In genomic region chr6:28838634-28839442, GRCh38 we compare ENCODE assay signal across 8 cellular contexts.
DNase-seq lines count a peak whose midpoint lies in the region; ATAC-seq and TF ChIP-seq lines count a peak whose summit lies in the region.

No MANE protein-coding gene starts in this region.

- TF ChIP-seq CTCF in chondrocyte (IDR thresholded peaks at IDR 0.05): peak; percentile 90

- H3K4me3 Mint-ChIP-seq in chondrocyte (ENCODE audit: unreplicated experiment): peak overlapping the region; percentile 95

- H3K27me3 Mint-ChIP-seq in chondrocyte (ENCODE audit: low read depth): peaks cover 15% of the 10 kb centered on the region

- H3K27ac Mint-ChIP-seq in chondrocyte (ENCODE audit: unreplicated experiment): peak overlapping the region; percentile 94

- H3K4me1 Mint-ChIP-seq in chondrocyte (ENCODE audit: low read depth): peaks cover 13% of the 10 kb centered on the region

- peak; percentile 67 for ATAC-seq in GM18909 (IDR thresholded peaks at IDR 0.05; ENCODE audit: poor library complexity, unreplicated experiment)
- peak; percentile 39 for ATAC-seq in HG03378 (IDR thresholded peaks at IDR 0.05; ENCODE audit: unreplicated experiment)

- H3K36me3 Mint-ChIP-seq in chondrocyte (ENCODE audit: low read depth): no peaks in the 10 kb centered on the region

- DNase-seq in AG08396 (ENCODE audit: low spot score) (peak; percentile 84), NCI-H510A treated with DMSO at 0.1 percent for 48 hours (lab: John Stamatoyannopoulos, UW) (peak; percentile 72), chondrocyte (ENCODE audit: low spot score) (no peak), kidney tubule cell (ENCODE audit: low spot score) (peak; percentile 88)
- DNase-seq in activated CD4-positive, alpha-beta T cell treated with anti-CD3 and anti-CD28 coated beads for 24 hours (ENCODE audit: low read depth in 2 of 2): peak; percentile 84 to 86
- DNase-seq in stimulated activated CD4-positive, alpha-beta T cell treated with anti-CD3 and anti-CD28 coated beads, Interleukin-15, amount 100 ng/mL, for 24 hours: peak; percentile 94

- H3K9me3 Mint-ChIP-seq in chondrocyte (ENCODE audit: low read depth): no peaks in the 10 kb centered on the region
